Comparison of ENCODE assay signal across 12 cellular contexts in genomic region chr9:99445377-99445891, GRCh38.
DNase-seq lines count a peak whose midpoint lies in the region; ATAC-seq and TF ChIP-seq lines count a peak whose summit lies in the region.
"Had no signal": no experiment of that assay in that cellular context is flagged by ENCODE, and none has a peak within 500 bp of the region (broad histone marks: within the 10 kb centered on the region; RNA-seq: fewer than 3 reads in every experiment).

No MANE protein-coding gene starts in this region.

- in situ Hi-C loops in GM23248 (cut with MboI) = no loop called here

- WGBS in GM23248 (ENCODE audit: low coverage in 1 of 2, low lambda C conversion rate in 2 of 2, missing lambda C conversion rate in 2 of 2), 2 experiments = 0 to 2% methylated on average over 4 of the region's 4 CpGs

- H3K9me3 Mint-ChIP-seq in activated CD8-positive, alpha-beta T cell treated with anti-CD3 and anti-CD28 coated beads for 36 hours = no peaks in the 10 kb centered on the region
- H3K9me3 Mint-ChIP-seq in natural killer cell = no peaks in the 10 kb centered on the region
- H3K9me3 Mint-ChIP-seq in activated T-helper 1 cell treated with anti-CD3 and anti-CD28 coated beads, Interleukin-12 subunit alpha, Interleukin-12 subunit beta, Interleukin-2, Interleukin-4 antibody, amounts not matched to agents 30 ng/mL and 10 ng/mL and 1 ng/mL, durations not matched to agents 14 hours and 24 hours and 36 hours = no peaks in the 10 kb centered on the region

- H3K27ac ChIP-seq in GM23248 (peak overlapping the region; percentile 91), cardiac muscle cell (no peak overlapping the region), skeletal muscle tissue (ENCODE audit: low read depth, low read length) (peak overlapping the region; percentile 92)

- H3K9ac ChIP-seq in GM23248 (peak overlapping the region; percentile 52), skeletal muscle tissue (ENCODE audit: low read depth in 1 of 3, low read length in 3 of 3) (peak overlapping the region in 2 of 3 donors; percentile 42 to 54)

- no peaks in the 10 kb centered on the region for H3K36me3 Mint-ChIP-seq in activated CD8-positive, alpha-beta T cell treated with anti-CD3 and anti-CD28 coated beads for 36 hours (ENCODE audit: low read depth)
- no peaks in the 10 kb centered on the region for H3K36me3 Mint-ChIP-seq in natural killer cell
- H3K36me3 Mint-ChIP-seq in activated T-helper 1 cell treated with anti-CD3 and anti-CD28 coated beads, Interleukin-12 subunit alpha, Interleukin-12 subunit beta, Interleukin-2, Interleukin-4 antibody, amounts not matched to agents 30 ng/mL and 10 ng/mL and 1 ng/mL, durations not matched to agents 14 hours and 24 hours and 36 hours (ENCODE audit: low read depth) = no peaks in the 10 kb centered on the region

- peak overlapping the region; percentile 34; the same call in 1 of the 2 replicates for H2AFZ ChIP-seq in GM23248

- H3K36me3 ChIP-seq in GM23248 (ENCODE audit: low read depth) (no peaks in the 10 kb centered on the region), cardiac muscle cell (no peaks in the 10 kb centered on the region), skeletal muscle tissue (ENCODE audit: control insufficient read depth in 3 of 3, insufficient read depth in 3 of 3, low read length in 3 of 3) (no peaks in the 10 kb centered on the region)

- CTCF ChIA-PET in activated CD8-positive, alpha-beta T cell treated with anti-CD3 and anti-CD28 coated beads for 36 hours (lab: Charles Lee) = no interaction called here

- no peak overlapping the region for H3K4me3 Mint-ChIP-seq in activated CD8-positive, alpha-beta T cell treated with anti-CD3 and anti-CD28 coated beads for 36 hours
- no peak overlapping the region for H3K4me3 Mint-ChIP-seq in natural killer cell
- no peak overlapping the region for H3K4me3 Mint-ChIP-seq in activated T-helper 1 cell treated with anti-CD3 and anti-CD28 coated beads, Interleukin-12 subunit alpha, Interleukin-12 subunit beta, Interleukin-2, Interleukin-4 antibody, amounts not matched to agents 30 ng/mL and 10 ng/mL and 1 ng/mL, durations not matched to agents 14 hours and 24 hours and 36 hours

- no peaks in the 10 kb centered on the region for H3K27me3 ChIP-seq in GM23248 (replicated peaks; ENCODE audit: insufficient read depth)
- H3K27me3 ChIP-seq in cardiac muscle cell = no peaks in the 10 kb centered on the region
- H3K27me3 ChIP-seq in skeletal muscle tissue (ENCODE audit: control insufficient read depth in 3 of 3, insufficient read depth in 3 of 3, low read length in 3 of 3) = no peaks in the 10 kb centered on the region

- peaks cover 26% of the 10 kb centered on the region for H3F3A ChIP-seq in GM23248 (ENCODE audit: insufficient read depth)

- peaks cover 23% of the 10 kb centered on the region for H3K4me1 ChIP-seq in GM23248 (ENCODE audit: insufficient read depth)
- peaks cover 21% of the 10 kb centered on the region for H3K4me1 ChIP-seq in cardiac muscle cell (ENCODE audit: low read depth)
- peaks cover 12 to 20% (median 17%) of the 10 kb centered on the region in 3 donors for H3K4me1 ChIP-seq in skeletal muscle tissue (ENCODE audit: control insufficient read depth in 3 of 3, insufficient read depth in 3 of 3, low read length in 3 of 3)

- no peak for ATAC-seq in activated CD8-positive, alpha-beta T cell treated with anti-CD3 and anti-CD28 coated beads for 36 hours
- no peak for ATAC-seq in natural killer cell

- peak overlapping the region; percentile 76 for H3K4me2 ChIP-seq in GM23248 (ENCODE audit: unreplicated experiment)

- DNase-seq in GM23248 = peak; percentile 98
- DNase-seq in amniotic epithelial cell (ENCODE audit: low read depth) = peak; percentile 86
- peak; percentile 68 to 85 for DNase-seq in cardiac muscle cell (ENCODE audit: low read depth in 1 of 2, low spot score in 1 of 2)
- no peak for DNase-seq in NCI-H1105 (lab: John Stamatoyannopoulos, UW)
- no peak for DNase-seq in activated CD8-positive, alpha-beta T cell treated with anti-CD3 and anti-CD28 coated beads for 36 hours
- no peak for DNase-seq in natural killer cell
- DNase-seq in activated T-helper 1 cell treated with anti-CD3 and anti-CD28 coated beads, Interleukin-12 subunit alpha, Interleukin-12 subunit beta, Interleukin-2, Interleukin-4 antibody, amounts not matched to agents 30 ng/mL and 10 ng/mL and 1 ng/mL, durations not matched to agents 14 hours and 24 hours and 36 hours (ENCODE audit: low spot score) = no peak
- DNase-seq: activated gamma-delta T cell, GDM1, NCI-H1930, T-helper 2 cell had no signal

- H3K4me1 Mint-ChIP-seq in activated CD8-positive, alpha-beta T cell treated with anti-CD3 and anti-CD28 coated beads for 36 hours (ENCODE audit: low read depth) = peaks cover 2% of the 10 kb centered on the region
- H3K4me1 Mint-ChIP-seq in natural killer cell = no peaks in the 10 kb centered on the region
- no peaks in the 10 kb centered on the region for H3K4me1 Mint-ChIP-seq in activated T-helper 1 cell treated with anti-CD3 and anti-CD28 coated beads, Interleukin-12 subunit alpha, Interleukin-12 subunit beta, Interleukin-2, Interleukin-4 antibody, amounts not matched to agents 30 ng/mL and 10 ng/mL and 1 ng/mL, durations not matched to agents 14 hours and 24 hours and 36 hours (ENCODE audit: low read depth)

- H3K9me2 ChIP-seq in GM23248 (ENCODE audit: insufficient read depth) = no peaks in the 10 kb centered on the region

- no peaks in the 10 kb centered on the region for H4K20me1 ChIP-seq in GM23248 (ENCODE audit: insufficient read depth)

- intact Hi-C loops in activated CD8-positive, alpha-beta T cell treated with anti-CD3 and anti-CD28 coated beads for 36 hours (cut with micrococcal nuclease) = no loop called here
- intact Hi-C loops in natural killer cell (cut with micrococcal nuclease) = no loop called here
- intact Hi-C loops in activated T-helper 1 cell treated with anti-CD3 and anti-CD28 coated beads, Interleukin-12 subunit alpha, Interleukin-12 subunit beta, Interleukin-2, Interleukin-4 antibody, amounts not matched to agents 30 ng/mL and 10 ng/mL and 1 ng/mL, durations not matched to agents 14 hours and 24 hours and 36 hours (cut with micrococcal nuclease) = no loop called here

- POLR2A ChIA-PET in activated CD8-positive, alpha-beta T cell treated with anti-CD3 and anti-CD28 coated beads for 36 hours (lab: Charles Lee) = interaction anchor here (0.6 kb wide), 1 partner anchor 1527 kb away, joined by 3 read pairs; no protein-coding TSS in a partner anchor

- H3K27me3 Mint-ChIP-seq in activated CD8-positive, alpha-beta T cell treated with anti-CD3 and anti-CD28 coated beads for 36 hours = peaks cover 18% of the 10 kb centered on the region
- H3K27me3 Mint-ChIP-seq in natural killer cell (ENCODE audit: low read depth in 2 of 2) = peaks cover 15 to 35% of the 10 kb centered on the region in 2 donors
- peaks cover 15% of the 10 kb centered on the region for H3K27me3 Mint-ChIP-seq in activated T-helper 1 cell treated with anti-CD3 and anti-CD28 coated beads, Interleukin-12 subunit alpha, Interleukin-12 subunit beta, Interleukin-2, Interleukin-4 antibody, amounts not matched to agents 30 ng/mL and 10 ng/mL and 1 ng/mL, durations not matched to agents 14 hours and 24 hours and 36 hours (ENCODE audit: insufficient read depth)

- TF ChIP-seq CTCF in cardiac muscle cell (IDR thresholded peaks at IDR 0.05; ENCODE audit: low read depth, low read length) (no peak), natural killer cell (IDR thresholded peaks at IDR 0.05) (no peak)
- no peak for TF ChIP-seq CTCF in activated CD8-positive, alpha-beta T cell treated with anti-CD3 and anti-CD28 coated beads for 36 hours (IDR thresholded peaks at IDR 0.05)

- H3K27ac Mint-ChIP-seq in activated CD8-positive, alpha-beta T cell treated with anti-CD3 and anti-CD28 coated beads for 36 hours = no peak overlapping the region
- H3K27ac Mint-ChIP-seq in natural killer cell = no peak overlapping the region
- no peak overlapping the region for H3K27ac Mint-ChIP-seq in activated T-helper 1 cell treated with anti-CD3 and anti-CD28 coated beads, Interleukin-12 subunit alpha, Interleukin-12 subunit beta, Interleukin-2, Interleukin-4 antibody, amounts not matched to agents 30 ng/mL and 10 ng/mL and 1 ng/mL, durations not matched to agents 14 hours and 24 hours and 36 hours

- H3K9me3 ChIP-seq in GM23248 (ENCODE audit: low read depth) (no peaks in the 10 kb centered on the region), cardiac muscle cell (ENCODE audit: low read depth) (no peaks in the 10 kb centered on the region), skeletal muscle tissue (ENCODE audit: control insufficient read depth in 3 of 3, low read length in 3 of 3) (no peaks in the 10 kb centered on the region)

- peak overlapping the region; percentile 49 for H3K4me3 ChIP-seq in GM23248
- no peak overlapping the region for H3K4me3 ChIP-seq in cardiac muscle cell
- H3K4me3 ChIP-seq in skeletal muscle tissue (ENCODE audit: low read length in 3 of 3) = no peak overlapping the region

- H3K79me2 ChIP-seq in GM23248 (ENCODE audit: insufficient read depth) = no peaks in the 10 kb centered on the region

Comparison
In these comparisons a context has a peak if more than half of its experiments do, and no peak if none do; other contexts are left out.
1. DNase-seq: peak in GM23248 (single experiment), amniotic epithelial cell (single experiment) and cardiac muscle cell (2 of 2); none in NCI-H1105 (single experiment), activated CD8-positive, alpha-beta T cell treated with anti-CD3 and anti-CD28 coated beads for 36 hours (single experiment), natural killer cell (single experiment) and activated T-helper 1 cell treated with anti-CD3 and anti-CD28 coated beads, Interleukin-12 subunit alpha, Interleukin-12 subunit beta, Interleukin-2, Interleukin-4 antibody, amounts not matched to agents 30 ng/mL and 10 ng/mL and 1 ng/mL, durations not matched to agents 14 hours and 24 hours and 36 hours (single experiment).